In the genomic region with DNA sequence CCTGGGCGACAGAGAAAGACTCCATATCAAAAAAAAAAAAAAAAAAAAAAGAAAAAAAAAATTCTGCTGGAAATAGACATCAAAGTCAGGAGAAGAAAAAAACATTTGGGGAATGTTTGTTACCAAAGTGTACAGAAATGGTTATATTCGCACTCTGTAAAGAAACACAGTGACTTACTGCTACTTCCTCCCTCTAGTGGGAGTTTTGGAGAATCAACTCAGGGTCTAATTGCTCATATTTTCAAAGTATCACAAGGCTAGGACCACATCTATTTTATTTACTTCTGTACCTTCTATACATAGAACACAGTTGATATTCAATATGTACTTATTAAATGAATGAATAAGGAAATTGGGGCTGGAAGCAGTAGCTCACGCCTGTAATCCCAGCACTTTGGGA, we compare ENCODE assay signal across 1 cellular context.
TF ChIP-seq lines count a peak whose summit lies in the region.

No MANE protein-coding gene starts in this region.

TF ChIP-seq in SK-N-SH, 30 proteins besides CTCF, POLR2A, EP300 and RAD21 (continued from another document):
- TF ChIP-seq USF2 (IDR thresholded peaks at IDR 0.05; ENCODE audit: borderline replicate concordance, low read depth, low read length) (no peak), SMC3 (IDR thresholded peaks at IDR 0.05; ENCODE audit: low read depth, low read length) (no peak)
